Comparison of ENCODE assay signal across 28 cellular contexts in the genomic region with DNA sequence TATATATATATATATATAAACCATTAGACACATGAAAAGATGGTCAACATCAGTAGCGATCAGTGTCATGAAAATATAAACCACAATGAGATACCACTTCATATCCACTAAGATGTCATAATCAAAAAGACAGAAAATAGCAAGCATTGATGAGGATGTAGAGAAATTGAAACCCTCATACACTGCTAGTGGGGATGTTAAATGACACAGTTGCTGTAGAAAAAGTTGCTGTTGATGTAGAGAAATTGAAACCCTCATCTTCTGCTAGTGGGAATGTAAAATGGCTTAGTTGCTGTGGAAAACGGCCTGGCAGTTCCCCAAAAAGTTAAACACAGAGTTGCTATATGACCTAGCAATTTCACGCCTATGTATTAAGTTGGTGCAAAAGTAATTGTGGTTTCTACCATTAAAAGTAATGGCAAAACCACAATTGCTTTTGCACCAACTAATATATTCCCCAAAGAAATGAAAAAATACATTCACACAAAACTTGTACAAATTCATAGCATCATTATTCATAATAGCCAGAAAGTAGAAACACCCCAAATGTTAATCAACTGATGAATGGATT.
"Had no signal": no experiment of that assay in that cellular context is flagged by ENCODE, and none has a peak within 500 bp of the region (broad histone marks: within the 10 kb centered on the region; RNA-seq: fewer than 3 reads in every experiment).

No MANE protein-coding gene starts in this region.

- H3K27ac ChIP-seq: colonic mucosa, coronary artery, dorsolateral prefrontal cortex, epithelial cell of prostate, esophagus muscularis mucosa, esophagus squamous epithelium, foreskin keratinocyte, gastrocnemius medialis, gastroesophageal sphincter, heart left ventricle, heart right ventricle had no signal

- H3K27me3 ChIP-seq: colonic mucosa, esophagus muscularis mucosa, esophagus squamous epithelium, foreskin keratinocyte, gastrocnemius medialis, gastroesophageal sphincter, heart left ventricle, heart right ventricle had no signal

- ATAC-seq: effector memory CD8-positive, alpha-beta T cell; esophagus mucosa; foreskin keratinocyte; gastrocnemius medialis; gastroesophageal sphincter; heart left ventricle; heart right ventricle had no signal

- H3K4me3 ChIP-seq: colonic mucosa, coronary artery, dorsolateral prefrontal cortex, esophagus muscularis mucosa, esophagus squamous epithelium, gastrocnemius medialis, gastroesophageal sphincter, heart left ventricle, heart right ventricle had no signal

- H3K9me3 ChIP-seq: colonic mucosa, esophagus muscularis mucosa, esophagus squamous epithelium, gastrocnemius medialis, gastroesophageal sphincter had no signal

- FAIRE-seq: colon, endometrium, endothelial cell of umbilical vein, frontal cortex had no signal

- H3K4me1 ChIP-seq: colonic mucosa, esophagus muscularis mucosa, esophagus squamous epithelium, foreskin keratinocyte, gastrocnemius medialis, gastroesophageal sphincter, heart left ventricle, heart right ventricle had no signal

- DNase-seq: colonic mucosa; cortex of kidney; dermis blood vessel endothelial cell; dorsolateral prefrontal cortex; effector CD4-positive, alpha-beta T cell; effector CD8-positive, alpha-beta T cell; effector memory CD4-positive, alpha-beta T cell; effector memory CD8-positive, alpha-beta T cell; endodermal cell; erythroblast; esophagus squamous epithelium; foreskin fibroblast; foreskin keratinocyte; foreskin melanocyte; gastrocnemius medialis; glutamatergic neuron; head of caudate nucleus; heart left ventricle; heart right ventricle had no signal

- H3K36me3 ChIP-seq: colonic mucosa, esophagus muscularis mucosa, esophagus squamous epithelium, gastrocnemius medialis, gastroesophageal sphincter, heart left ventricle, heart right ventricle had no signal
